16 cellular contexts compared by ENCODE assay signal in the genomic region with DNA sequence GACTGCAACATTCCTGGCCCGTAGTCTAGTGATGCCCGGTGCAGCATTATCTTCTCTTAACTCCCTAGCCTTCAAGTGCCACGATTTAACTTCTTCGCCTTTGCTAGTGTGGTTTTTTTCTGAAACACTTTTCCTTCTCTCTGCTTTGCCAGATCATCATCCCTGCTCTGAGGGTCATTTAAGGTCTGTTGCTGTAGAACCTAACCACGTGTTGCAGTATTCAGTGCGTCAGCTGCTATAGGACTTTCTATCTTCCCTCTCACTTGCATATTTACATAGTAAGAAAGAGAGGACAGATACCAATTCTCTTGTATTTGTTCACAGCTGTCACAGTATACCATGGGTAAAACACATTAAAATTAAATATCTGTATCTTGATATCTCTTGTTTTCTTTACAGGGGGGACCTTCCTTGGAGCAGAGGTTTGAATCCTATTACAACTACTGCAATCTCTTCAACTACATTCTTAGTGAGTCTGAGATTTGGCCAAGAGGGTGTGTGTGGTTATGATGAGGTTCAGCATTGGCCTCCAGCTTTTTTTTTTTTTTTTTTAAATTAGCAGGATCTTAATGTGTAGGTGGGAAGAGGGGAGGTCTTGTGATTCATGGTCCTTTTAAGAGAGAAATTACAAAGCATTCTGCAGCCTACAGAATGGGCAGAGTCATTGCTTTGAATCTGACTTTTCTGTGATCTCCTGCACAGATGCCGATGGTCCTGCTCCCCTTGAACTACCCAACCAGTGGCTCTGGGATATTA. TPM values are rescaled to one million over a fixed set of nuclear protein-coding genes. Genes with fewer than 3 reads are reported as not detected.
A peak's percentile ranks its signal among the peaks of the same experiment; 100 is the strongest.
DNase-seq lines count a peak whose midpoint lies in the region; ATAC-seq and TF ChIP-seq lines count a peak whose summit lies in the region.
"Had no signal": no experiment of that assay in that cellular context is flagged by ENCODE, and none has a peak within 500 bp of the region (broad histone marks: within the 10 kb centered on the region; RNA-seq: fewer than 3 reads in every experiment).

No MANE protein-coding gene starts in this region.

- no peaks in the 10 kb centered on the region for H3K27me3 ChIP-seq in SJCRH30
- no peaks in the 10 kb centered on the region for H3K27me3 ChIP-seq in gastroesophageal sphincter
- no peaks in the 10 kb centered on the region for H3K27me3 ChIP-seq in rectal smooth muscle tissue (ENCODE audit: control insufficient read depth, insufficient read depth, low read length)
- no peaks in the 10 kb centered on the region for H3K27me3 ChIP-seq in foreskin keratinocyte
- H3K27me3 ChIP-seq: right lobe of liver, upper lobe of right lung had no signal

- H3K27ac ChIP-seq in SJCRH30 = 0 out of 2 replicates have a peak overlapping the region, but pooled peaks have one; percentile 2
- peak overlapping the region in 3 of 4 donors; percentile 2 to 25 (median 11) for H3K27ac ChIP-seq in gastroesophageal sphincter
- peak overlapping the region; percentile 77 for H3K27ac ChIP-seq in rectal smooth muscle tissue (ENCODE audit: low read depth, low read length)
- no peak overlapping the region for H3K27ac ChIP-seq in foreskin keratinocyte
- H3K27ac ChIP-seq: upper lobe of right lung had no signal

- intact Hi-C loops in activated CD4-positive, alpha-beta T cell treated with anti-CD3 and anti-CD28 coated beads for 36 hours (cut with DNase I, micrococcal nuclease) = loop anchor here (1.0 to 5.0 kb wide), 3 partner anchors 13 to 240 kb away; partner anchors contain the start of gene EIF3L (in 1 of the 2)

- H3K4me1 Mint-ChIP-seq in activated CD4-positive, alpha-beta T cell treated with anti-CD3 and anti-CD28 coated beads for 36 hours = peaks cover 9% of the 10 kb centered on the region

- 41 to 53% methylated on average over 6 to 7 of the region's 7 CpGs for WGBS in gastroesophageal sphincter (ENCODE audit: low coverage in 1 of 2), 2 donors

- H3K27ac Mint-ChIP-seq in activated CD4-positive, alpha-beta T cell treated with anti-CD3 and anti-CD28 coated beads for 36 hours = peak overlapping the region; percentile 26
- H3K27ac Mint-ChIP-seq: activated CD8-positive, alpha-beta memory T cell treated with anti-CD3 and anti-CD28 coated beads, Interleukin-2, amount 10 ng/mL, durations not matched to agents 7 days and 5 days; CD4-positive, alpha-beta T cell had no signal

- POLR2A ChIA-PET in activated CD4-positive, alpha-beta T cell treated with anti-CD3 and anti-CD28 coated beads for 36 hours (lab: Charles Lee) = interaction anchor here (0.6 to 1.5 kb wide), 7 partner anchors 9 to 227 kb away, joined by 3 to 9 read pairs (median 6); partner anchors contain the start of gene ANKRD54

- DNase-seq in activated CD4-positive, alpha-beta T cell treated with anti-CD3 and anti-CD28 coated beads for 36 hours = no peak
- DNase-seq in activated CD4-positive, alpha-beta T cell treated with anti-CD3 and anti-CD28 coated beads for 4 hours = no peak
- DNase-seq in SJCRH30 (no peak), globus pallidus (ENCODE audit: low spot score) (no peak), OCI-M2 (lab: John Stamatoyannopoulos, UW; ENCODE audit: unreplicated experiment) (no peak), foreskin keratinocyte (no peak)
- DNase-seq: activated gamma-delta T cell, GOT3 had no signal

- no peak overlapping the region for H3K4me3 Mint-ChIP-seq in activated CD4-positive, alpha-beta T cell treated with anti-CD3 and anti-CD28 coated beads for 36 hours
- H3K4me3 Mint-ChIP-seq: activated CD8-positive, alpha-beta memory T cell treated with anti-CD3 and anti-CD28 coated beads, Interleukin-2, amount 10 ng/mL, durations not matched to agents 7 days and 5 days; CD4-positive, alpha-beta T cell had no signal

- H3K9me3 ChIP-seq in SJCRH30 (replicated peaks) (no peaks in the 10 kb centered on the region), gastroesophageal sphincter (no peaks in the 10 kb centered on the region)
- H3K9me3 ChIP-seq: right lobe of liver, upper lobe of right lung had no signal

- H3K4me3 ChIP-seq in SJCRH30 (no peak overlapping the region), gastroesophageal sphincter (no peak overlapping the region), rectal smooth muscle tissue (ENCODE audit: low read length) (peak overlapping the region; percentile 5)
- H3K4me3 ChIP-seq: lung, right lobe of liver, upper lobe of right lung had no signal

- TF ChIP-seq POLR2A in gastroesophageal sphincter (IDR thresholded peaks at IDR 0.05) = no peak

- H3K36me3 Mint-ChIP-seq in activated CD4-positive, alpha-beta T cell treated with anti-CD3 and anti-CD28 coated beads for 36 hours (ENCODE audit: low read depth) = peaks cover 60% of the 10 kb centered on the region

- no peak overlapping the region for H3K9ac ChIP-seq in rectal smooth muscle tissue (ENCODE audit: low read length)

- TF ChIP-seq CTCF in gastroesophageal sphincter (IDR thresholded peaks at IDR 0.05) (no peak), foreskin keratinocyte (conservative IDR thresholded peaks at IDR 0.05) (no peak)

- H3K27me3 Mint-ChIP-seq in activated CD4-positive, alpha-beta T cell treated with anti-CD3 and anti-CD28 coated beads for 36 hours = no peaks in the 10 kb centered on the region
- H3K27me3 Mint-ChIP-seq: activated CD8-positive, alpha-beta memory T cell treated with anti-CD3 and anti-CD28 coated beads, Interleukin-2, amount 10 ng/mL, durations not matched to agents 7 days and 5 days; CD4-positive, alpha-beta T cell had no signal

- CTCF ChIA-PET in activated CD4-positive, alpha-beta T cell treated with anti-CD3 and anti-CD28 coated beads for 36 hours (lab: Charles Lee) = interaction anchor here (0.5 to 4.2 kb wide), 34 partner anchors 10 to 260 kb away, joined by 3 to 51 read pairs (median 4); partner anchors contain the start of genes ANKRD54, MICALL1 and PDXP

- no peak for TF ChIP-seq EP300 in gastroesophageal sphincter (IDR thresholded peaks at IDR 0.05)

- no peaks in the 10 kb centered on the region for H3K9me3 Mint-ChIP-seq in activated CD4-positive, alpha-beta T cell treated with anti-CD3 and anti-CD28 coated beads for 36 hours (ENCODE audit: low read depth)
- H3K9me3 Mint-ChIP-seq: CD4-positive, alpha-beta T cell had no signal

- H3K36me3 ChIP-seq in SJCRH30 (peaks cover 85% of the 10 kb centered on the region), gastroesophageal sphincter (peaks cover 0 to 100% of the 10 kb centered on the region in 2 donors), rectal smooth muscle tissue (ENCODE audit: control insufficient read depth, insufficient read depth, low read length) (peaks cover 45% of the 10 kb centered on the region)

- H3K4me1 ChIP-seq in SJCRH30 (peaks cover 15% of the 10 kb centered on the region), gastroesophageal sphincter (peaks cover 0 to 24% (median 0%) of the 10 kb centered on the region in 3 donors), rectal smooth muscle tissue (ENCODE audit: control insufficient read depth, insufficient read depth, low read length) (peaks cover 11% of the 10 kb centered on the region), foreskin keratinocyte (no peaks in the 10 kb centered on the region)
- H3K4me1 ChIP-seq: upper lobe of right lung had no signal

- ATAC-seq in activated CD4-positive, alpha-beta T cell treated with anti-CD3 and anti-CD28 coated beads for 36 hours = peak; percentile 39
- ATAC-seq in gastroesophageal sphincter (no peak), foreskin keratinocyte (no peak)

RNA-seq across cellular contexts. Expression of gene EIF3L, which starts 13.5 kb away (rescaled TPM):
- total RNA-seq in activated CD4-positive, alpha-beta T cell treated with anti-CD3 and anti-CD28 coated beads for 36 hours = 100 to 1,000 TPM; 632 to 670 TPM
- 647 and 707 TPM in 2 replicates for total RNA-seq in SJCRH30 (2014; rRNA removed; shearing (Covaris generic))
- total RNA-seq in gastroesophageal sphincter (100 to 1,000 TPM; 336 to 538 (median 412) TPM), foreskin keratinocyte (346 and 417 TPM in 2 replicates)
- 386 and 396 TPM in 2 replicates for polyA plus RNA-seq in foreskin keratinocyte

RNA-seq across cellular contexts. Expression of gene ANKRD54, which starts 18.6 kb away (rescaled TPM):
- total RNA-seq in activated CD4-positive, alpha-beta T cell treated with anti-CD3 and anti-CD28 coated beads for 36 hours = 10 to 100 TPM; 18.6 to 20.1 TPM
- total RNA-seq in SJCRH30 (2014; rRNA removed; shearing (Covaris generic)) = 17.1 and 18.2 TPM in 2 replicates
- total RNA-seq in gastroesophageal sphincter (10 to 100 TPM; 21.3 to 66.6 (median 40.9) TPM), foreskin keratinocyte (19.7 and 20.6 TPM in 2 replicates)
- 21.1 and 22.7 TPM in 2 replicates for polyA plus RNA-seq in foreskin keratinocyte

RNA-seq across cellular contexts. Expression of gene GALR3, which starts 39.6 kb away (rescaled TPM):
- total RNA-seq in activated CD4-positive, alpha-beta T cell treated with anti-CD3 and anti-CD28 coated beads for 36 hours = under 1 TPM in 1 of 2 experiments, not detected in 1; 0.21 TPM
- total RNA-seq in SJCRH30 (2014; rRNA removed; shearing (Covaris generic)) = not detected in 2 replicates
- total RNA-seq in gastroesophageal sphincter = not detected
- not detected in 2 replicates for total RNA-seq in foreskin keratinocyte
- polyA plus RNA-seq in foreskin keratinocyte = not detected in 2 replicates
- total RNA-seq: activated CD8-positive, alpha-beta memory T cell treated with anti-CD3 and anti-CD28 coated beads, Interleukin-2, amount 10 ng/mL, durations not matched to agents 7 days and 5 days; bronchial epithelial cell; CD4-positive, alpha-beta T cell; lung; upper lobe of right lung had no signal
- polyA plus RNA-seq: lung had no signal

RNA-seq across cellular contexts. Expression of gene MICALL1, which starts 43.3 kb away (rescaled TPM):
- 10 to 100 TPM; 11.2 to 11.8 TPM for total RNA-seq in activated CD4-positive, alpha-beta T cell treated with anti-CD3 and anti-CD28 coated beads for 36 hours
- 16.8 and 18.0 TPM in 2 replicates for total RNA-seq in SJCRH30 (2014; rRNA removed; shearing (Covaris generic))
- total RNA-seq in gastroesophageal sphincter = 100 to 1,000 TPM in 1 of 4 donors, 10 to 100 TPM in 3; 46.9 to 132 (median 48.1) TPM
- 112 and 123 TPM in 2 replicates for total RNA-seq in foreskin keratinocyte
- 63.8 and 76.6 TPM in 2 replicates for polyA plus RNA-seq in foreskin keratinocyte

RNA-seq across cellular contexts. Expression of gene GCAT, which starts 55.0 kb away (rescaled TPM):
- total RNA-seq in activated CD4-positive, alpha-beta T cell treated with anti-CD3 and anti-CD28 coated beads for 36 hours = 10 to 100 TPM; 21.3 to 22.4 TPM
- total RNA-seq in SJCRH30 (2014; rRNA removed; shearing (Covaris generic)) = 14.2 and 15.0 TPM in 2 replicates
- total RNA-seq in gastroesophageal sphincter = 10 to 100 TPM in 3 of 4 donors, 1 to 10 TPM in 1; 8.0 to 21.0 (median 15.7) TPM
- 17.5 and 20.1 TPM in 2 replicates for total RNA-seq in foreskin keratinocyte
- polyA plus RNA-seq in foreskin keratinocyte = 20.8 and 22.9 TPM in 2 replicates
